ENCODE assay signal across 12 cellular contexts in the genomic region with DNA sequence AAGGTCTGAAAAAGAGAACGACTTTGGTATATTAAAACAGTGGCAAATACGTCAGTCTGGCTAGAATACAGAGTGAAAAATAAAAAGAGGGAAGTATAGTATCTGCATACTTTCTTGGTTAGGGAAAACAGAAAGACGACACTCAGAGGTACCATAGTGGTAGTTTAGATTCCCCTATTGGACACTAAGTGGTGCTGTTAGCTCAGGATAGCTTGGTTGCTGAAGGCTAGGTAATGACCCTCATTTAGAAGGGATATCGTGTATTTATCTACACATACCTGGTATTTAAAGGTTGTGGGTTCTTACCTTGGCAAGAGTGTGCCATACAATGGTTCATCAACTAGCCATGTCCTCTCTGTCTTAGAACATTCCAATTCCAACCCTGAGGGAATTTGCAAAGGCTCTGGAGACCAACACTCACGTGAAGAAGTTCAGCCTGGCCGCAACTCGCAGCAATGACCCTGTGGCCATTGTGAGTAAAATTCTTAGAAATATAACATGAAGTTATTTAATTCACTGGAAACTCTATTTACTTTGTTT. TPM values are rescaled to one million over a fixed set of nuclear protein-coding genes. Genes with fewer than 3 reads are reported as not detected.
A peak's percentile ranks its signal among the peaks of the same experiment; 100 is the strongest.
DNase-seq lines count a peak whose midpoint lies in the region; ATAC-seq, FAIRE-seq and TF ChIP-seq lines count a peak whose summit lies in the region.
"Had no signal": no experiment of that assay in that cellular context is flagged by ENCODE, and none has a peak within 500 bp of the region (broad histone marks: within the 10 kb centered on the region; RNA-seq: fewer than 3 reads in every experiment).

No MANE protein-coding gene starts in this region.

- in situ Hi-C loops in HepG2 (cut with HindIII; ENCODE audit: extremely low pct_ligation_motif_present, low pct_unique_long_range_greater_than_20kb): no loop called here

- H3K9ac ChIP-seq in Karpas-422 (ENCODE audit: low read length) (no peak overlapping the region), HepG2 (ENCODE audit: insufficient read depth, low read depth, low read length) (no peak overlapping the region)

- CTCF ChIA-PET in WTC11 (lab: Charles Lee): interaction anchor here (0.6 to 1.3 kb wide), 5 partner anchors 123 to 297 kb away, joined by 3 to 9 read pairs (median 3); no protein-coding TSS in a partner anchor
- CTCF ChIA-PET in HepG2 (lab: Yijun Ruan, JAX; ENCODE audit: low intra/inter-chr PET ratio, low total read pairs): interaction anchor here (0.6 kb wide), 1 partner anchor 135 kb away, joined by 3 read pairs; no protein-coding TSS in a partner anchor

- ATAC-seq in WTC11: peak; percentile 92
- peak; percentile 47; the same call in 1 of the 3 replicates for ATAC-seq in HepG2
- no peak for ATAC-seq in GM18498 (IDR thresholded peaks at IDR 0.05; ENCODE audit: unreplicated experiment)
- no peak for ATAC-seq in upper lobe of left lung (ENCODE audit: low FRiP score in 2 of 2)
- no peak for ATAC-seq in GM21360 (IDR thresholded peaks at IDR 0.05; ENCODE audit: unreplicated experiment)
- ATAC-seq: activated CD8-positive, alpha-beta memory T cell treated with anti-CD3 and anti-CD28 coated beads, Interleukin-2, amount 10 ng/mL, durations not matched to agents 7 days and 5 days had no signal

- no peaks in the 10 kb centered on the region for H4K20me1 ChIP-seq in Karpas-422 (ENCODE audit: insufficient read depth, low read depth, low read length)
- H4K20me1 ChIP-seq in HepG2 (ENCODE audit: insufficient read depth, low read length): no peaks in the 10 kb centered on the region

- peaks cover 3% of the 10 kb centered on the region; the same call in 1 of the 2 replicates for H3K9me3 Mint-ChIP-seq in WTC11
- H3K9me3 Mint-ChIP-seq: IgD-negative memory B cell had no signal

- H3K4me3 ChIP-seq in Karpas-422 (ENCODE audit: low read length): no peak overlapping the region
- no peak overlapping the region for H3K4me3 ChIP-seq in HepG2 (replicated peaks in 1 of 3; ENCODE audit: insufficient read depth in 1 of 3, low read depth in 2 of 3, low read length in 3 of 3)
- H3K4me3 ChIP-seq in upper lobe of left lung: no peak overlapping the region

- H3K9me2 ChIP-seq in Karpas-422 (replicated peaks; ENCODE audit: insufficient read depth, low read length): no peaks in the 10 kb centered on the region

- TF ChIP-seq CTCF in WTC11 (IDR thresholded peaks at IDR 0.05) (peak; percentile 23), HepG2 (CRISPR knock-in tag; IDR thresholded peaks at IDR 0.05) (peak; percentile 76), upper lobe of left lung (IDR thresholded peaks at IDR 0.05) (peak in 2 of 6 experiments; percentile 21 to 40)

- no peak overlapping the region for H3K4me3 Mint-ChIP-seq in WTC11
- H3K4me3 Mint-ChIP-seq: activated CD8-positive, alpha-beta memory T cell treated with anti-CD3 and anti-CD28 coated beads, Interleukin-2, amount 10 ng/mL, durations not matched to agents 7 days and 5 days; IgD-negative memory B cell had no signal

- H3K36me3 ChIP-seq in Karpas-422 (ENCODE audit: insufficient read depth, low read length) (no peaks in the 10 kb centered on the region), HepG2 (replicated peaks in 1 of 2; ENCODE audit: control insufficient read depth in 1 of 2, insufficient read depth in 2 of 2, low read length in 2 of 2) (no peaks in the 10 kb centered on the region), upper lobe of left lung (peaks cover 0 to 34% (median 3%) of the 10 kb centered on the region in 4 donors)

- H2AFZ ChIP-seq in Karpas-422 (ENCODE audit: low read length) (no peak overlapping the region), HepG2 (ENCODE audit: low read length) (no peak overlapping the region)

- 44% methylated on average over 7 of the region's 7 CpGs for WGBS in HepG2 (ENCODE audit: low lambda C conversion rate)
- 88 to 91% methylated on average over 7 of the region's 7 CpGs for WGBS in upper lobe of left lung, 2 donors

- H3K4me1 ChIP-seq in Karpas-422 (ENCODE audit: low read length) (no peaks in the 10 kb centered on the region), HepG2 (ENCODE audit: insufficient read depth, low read length) (peaks cover 7% of the 10 kb centered on the region), upper lobe of left lung (peaks cover 0 to 6% (median 0%) of the 10 kb centered on the region in 4 donors)

- no peak for TF ChIP-seq POLR2A in HepG2 (IDR thresholded peaks at IDR 0.05; ENCODE audit: insufficient read depth in 1 of 2, low read depth in 2 of 2, low read length in 2 of 2)
- no peak for TF ChIP-seq POLR2A in upper lobe of left lung (IDR thresholded peaks at IDR 0.05)

- peaks cover 11% of the 10 kb centered on the region for H3K4me1 Mint-ChIP-seq in WTC11
- H3K4me1 Mint-ChIP-seq: IgD-negative memory B cell had no signal

- peak; percentile 58 for DNase-seq in ELR (ENCODE audit: low read depth)
- DNase-seq in Karpas-422: peak; percentile 72
- DNase-seq in WTC11 (ENCODE audit: low spot score): no peak
- no peak for DNase-seq in HepG2 (ENCODE audit: low spot score)
- no peak for DNase-seq in hypothalamus (lab: John Stamatoyannopoulos, UW)
- DNase-seq in upper lobe of left lung: no peak
- DNase-seq: activated CD8-positive, alpha-beta memory T cell treated with anti-CD3 and anti-CD28 coated beads, Interleukin-2, amount 10 ng/mL, durations not matched to agents 7 days and 5 days; cortex of kidney; stimulated activated naive CD4-positive, alpha-beta T cell treated with Interleukin-2 at 50 U/mL for 16 hours had no signal

- H3K27ac ChIP-seq in Karpas-422 (ENCODE audit: low read length) (no peak overlapping the region), HepG2 (ENCODE audit: extremely low read length, insufficient read depth, low read length) (no peak overlapping the region), upper lobe of left lung (no peak overlapping the region)

- no peaks in the 10 kb centered on the region for H3K9me3 ChIP-seq in Karpas-422 (ENCODE audit: low read length)
- peaks cover 10% of the 10 kb centered on the region; the same call in 1 of the 2 replicates for H3K9me3 ChIP-seq in HepG2 (ENCODE audit: low read length)
- H3K9me3 ChIP-seq in upper lobe of left lung: no peaks in the 10 kb centered on the region

- H3K27me3 Mint-ChIP-seq in WTC11 (ENCODE audit: low read depth): no peaks in the 10 kb centered on the region
- H3K27me3 Mint-ChIP-seq: activated CD8-positive, alpha-beta memory T cell treated with anti-CD3 and anti-CD28 coated beads, Interleukin-2, amount 10 ng/mL, durations not matched to agents 7 days and 5 days; IgD-negative memory B cell had no signal

- H3K79me2 ChIP-seq in Karpas-422 (ENCODE audit: low read length): no peaks in the 10 kb centered on the region
- no peaks in the 10 kb centered on the region for H3K79me2 ChIP-seq in HepG2 (ENCODE audit: insufficient read depth, low read length)

- H3K36me3 Mint-ChIP-seq in WTC11: no peaks in the 10 kb centered on the region; the same call in none of the 2 replicates

- H3K27me3 ChIP-seq in Karpas-422 (ENCODE audit: low read length): no peaks in the 10 kb centered on the region
- H3K27me3 ChIP-seq in HepG2 (ENCODE audit: control insufficient read depth in 1 of 2, insufficient read depth in 2 of 2, low read length in 2 of 2): no peaks in the 10 kb centered on the region; a peak in 1 of 5 replicates
- no peaks in the 10 kb centered on the region for H3K27me3 ChIP-seq in upper lobe of left lung

- POLR2A ChIA-PET in WTC11 (lab: Charles Lee) (no interaction called here), HepG2 (lab: Yijun Ruan, JAX) (no interaction called here)

- no peak for FAIRE-seq in HepG2 (lab: Jason Lieb, UNC)

- intact Hi-C loops in HepG2 (cut with micrococcal nuclease; ENCODE audit: unreplicated experiment): loop anchor here (5.0 to 10.0 kb wide), 3 partner anchors 125 to 352 kb away; no protein-coding TSS in a partner anchor

- no peak for TF ChIP-seq RAD21 in HepG2 (CRISPR knock-in tag; IDR thresholded peaks at IDR 0.05)

- BruUV-seq in HepG2 (replicated peaks; lab: Mats Ljungman, UMichigan): no TSS peak

- H3K27ac Mint-ChIP-seq in WTC11: no peak overlapping the region
- H3K27ac Mint-ChIP-seq: activated CD8-positive, alpha-beta memory T cell treated with anti-CD3 and anti-CD28 coated beads, Interleukin-2, amount 10 ng/mL, durations not matched to agents 7 days and 5 days; IgD-negative memory B cell had no signal

- H3K4me2 ChIP-seq in Karpas-422 (ENCODE audit: low read depth, low read length, poor library complexity, severe bottlenecking) (no peak overlapping the region), HepG2 (ENCODE audit: low read depth, low read length) (no peak overlapping the region)

- TF ChIP-seq EP300 in HepG2 (IDR thresholded peaks at IDR 0.05; ENCODE audit: low read depth in 2 of 2, low read length in 2 of 2) (no peak), HepG2 (CRISPR knock-in tag; IDR thresholded peaks at IDR 0.05; ENCODE audit: borderline replicate concordance) (no peak), upper lobe of left lung (IDR thresholded peaks at IDR 0.05) (no peak)

RNA-seq across cellular contexts. Expression of a gene that starts 31.0 kb away (rescaled TPM):
- 0.72 and 2.6 TPM in 2 replicates for total RNA-seq in Karpas-422 (2014; rRNA removed; shearing (Covaris generic); ENCODE audit: low replicate concordance)
- total RNA-seq in WTC11 (2021) (3.3 to 3.6 TPM (median 3.6 TPM) in 3 replicates), HepG2 (2016; rRNA removed; fragmentation: Illumina TruSeq; extraction: Trizol) (0.02 and 0.14 TPM in 2 replicates), upper lobe of left lung (10 to 100 TPM in 3 of 6 donors, 1 to 10 TPM in 3; 5.6 to 13.8 (median 10.9) TPM)
- total RNA-seq in HepG2 (2016; cell fraction: cytosol; rRNA removed; fragmentation: Illumina TruSeq; extraction: Trizol; ENCODE audit: low read depth): under 0.01 TPM in 1 of 2 replicates, not detected in the other
- total RNA-seq in HepG2 (2016; cell fraction: insoluble cytoplasmic fraction; rRNA removed; fragmentation: Illumina TruSeq; extraction: Trizol): 0.01 and 0.04 TPM in 2 replicates
- total RNA-seq in HepG2 (2016; cell fraction: membrane; rRNA removed; fragmentation: Illumina TruSeq; extraction: Trizol): 0.03 TPM in 1 of 2 replicates, not detected in the other
- 0.16 TPM in 2 replicates for total RNA-seq in HepG2 (2016; cell fraction: nucleus; rRNA removed; fragmentation: Illumina TruSeq; extraction: Trizol)
- 0.01 and 0.21 TPM in 2 replicates for polyA plus RNA-seq in HepG2 (2011; rRNA removed)
- 0.05 TPM in 1 of 2 replicates, not detected in the other for polyA plus RNA-seq in HepG2 (2011; cell fraction: cytosol; rRNA removed)
- 0.03 and 0.05 TPM in 2 replicates for polyA plus RNA-seq in HepG2 (2011; cell fraction: nucleus; rRNA removed)
- polyA plus RNA-seq in HepG2 (2012): 0.04 TPM in 1 of 2 replicates, not detected in the other
- polyA plus RNA-seq in HepG2 (2016; cell fraction: cytosol; fragmentation: Illumina TruSeq; extraction: Trizol; ENCODE audit: low read depth): 0.09 and 0.16 TPM in 2 replicates
- polyA plus RNA-seq in HepG2 (2016; cell fraction: insoluble cytoplasmic fraction; fragmentation: Illumina TruSeq; extraction: Trizol; ENCODE audit: low read depth): 0.02 and 0.17 TPM in 2 replicates
- not detected in 2 replicates for polyA plus RNA-seq in HepG2 (2016; cell fraction: membrane; fragmentation: Illumina TruSeq; extraction: Trizol; ENCODE audit: low read depth)
- polyA plus RNA-seq in HepG2 (2016; cell fraction: nucleus; fragmentation: Illumina TruSeq; extraction: Trizol; ENCODE audit: insufficient read depth, low read depth): not detected in 2 replicates
- polyA minus RNA-seq in HepG2 (2011; rRNA and poly(A)+ RNA removed; ENCODE audit: low replicate concordance): 0.09 TPM in 1 of 2 replicates, not detected in the other
- polyA minus RNA-seq in HepG2 (2011; cell fraction: cytosol; rRNA and poly(A)+ RNA removed): not detected in 2 replicates
- polyA minus RNA-seq in HepG2 (2011; cell fraction: nucleus; rRNA and poly(A)+ RNA removed): under 0.01 and 0.37 TPM in 2 replicates

RNA-seq across cellular contexts. Expression of a gene that starts 45.0 kb away (rescaled TPM):
- 3.4 and 5.4 TPM in 2 replicates for total RNA-seq in Karpas-422 (2014; rRNA removed; shearing (Covaris generic); ENCODE audit: low replicate concordance)
- total RNA-seq in WTC11 (2021) (2.2 to 2.7 TPM (median 2.6 TPM) in 3 replicates), HepG2 (2016; rRNA removed; fragmentation: Illumina TruSeq; extraction: Trizol) (0.20 and 0.27 TPM in 2 replicates), upper lobe of left lung (10 to 100 TPM; 13.4 to 22.8 (median 17.9) TPM)
- total RNA-seq in HepG2 (2016; cell fraction: cytosol; rRNA removed; fragmentation: Illumina TruSeq; extraction: Trizol; ENCODE audit: low read depth): not detected in 2 replicates
- 0.12 and 0.15 TPM in 2 replicates for total RNA-seq in HepG2 (2016; cell fraction: insoluble cytoplasmic fraction; rRNA removed; fragmentation: Illumina TruSeq; extraction: Trizol)
- 0.15 TPM in 1 of 2 replicates, not detected in the other for total RNA-seq in HepG2 (2016; cell fraction: membrane; rRNA removed; fragmentation: Illumina TruSeq; extraction: Trizol)
- not detected in 2 replicates for total RNA-seq in HepG2 (2016; cell fraction: nucleus; rRNA removed; fragmentation: Illumina TruSeq; extraction: Trizol)
- 0.05 and 0.09 TPM in 2 replicates for polyA plus RNA-seq in HepG2 (2011; rRNA removed)
- 0.06 and 0.08 TPM in 2 replicates for polyA plus RNA-seq in HepG2 (2011; cell fraction: cytosol; rRNA removed)
- polyA plus RNA-seq in HepG2 (2011; cell fraction: nucleus; rRNA removed): not detected in 2 replicates
- not detected in 2 replicates for polyA plus RNA-seq in HepG2 (2012)
- polyA plus RNA-seq in HepG2 (2016; cell fraction: cytosol; fragmentation: Illumina TruSeq; extraction: Trizol; ENCODE audit: low read depth): not detected in 2 replicates
- 0.33 TPM in 1 of 2 replicates, not detected in the other for polyA plus RNA-seq in HepG2 (2016; cell fraction: insoluble cytoplasmic fraction; fragmentation: Illumina TruSeq; extraction: Trizol; ENCODE audit: low read depth)
- not detected in 2 replicates for polyA plus RNA-seq in HepG2 (2016; cell fraction: membrane; fragmentation: Illumina TruSeq; extraction: Trizol; ENCODE audit: low read depth)
- polyA plus RNA-seq in HepG2 (2016; cell fraction: nucleus; fragmentation: Illumina TruSeq; extraction: Trizol; ENCODE audit: insufficient read depth, low read depth): 0.27 TPM in 1 of 2 replicates, not detected in the other
- 2.9 TPM in 1 of 2 replicates, not detected in the other for polyA minus RNA-seq in HepG2 (2011; rRNA and poly(A)+ RNA removed; ENCODE audit: low replicate concordance)
- polyA minus RNA-seq in HepG2 (2011; cell fraction: cytosol; rRNA and poly(A)+ RNA removed): not detected in 2 replicates
- not detected in 2 replicates for polyA minus RNA-seq in HepG2 (2011; cell fraction: nucleus; rRNA and poly(A)+ RNA removed)

RNA-seq across cellular contexts. Expression of a gene that starts 47.0 kb away (rescaled TPM):
- 6.9 and 13.7 TPM in 2 replicates for total RNA-seq in Karpas-422 (2014; rRNA removed; shearing (Covaris generic); ENCODE audit: low replicate concordance)
- 37.0 to 40.6 TPM (median 38.8 TPM) in 3 replicates for total RNA-seq in WTC11 (2021)
- total RNA-seq in HepG2 (2016; rRNA removed; fragmentation: Illumina TruSeq; extraction: Trizol): 23.2 and 33.7 TPM in 2 replicates
- total RNA-seq in HepG2 (2016; cell fraction: cytosol; rRNA removed; fragmentation: Illumina TruSeq; extraction: Trizol; ENCODE audit: low read depth): 9.8 and 10.8 TPM in 2 replicates
- total RNA-seq in HepG2 (2016; cell fraction: insoluble cytoplasmic fraction; rRNA removed; fragmentation: Illumina TruSeq; extraction: Trizol): 19.6 and 30.3 TPM in 2 replicates
- 7.2 and 9.7 TPM in 2 replicates for total RNA-seq in HepG2 (2016; cell fraction: membrane; rRNA removed; fragmentation: Illumina TruSeq; extraction: Trizol)
- total RNA-seq in HepG2 (2016; cell fraction: nucleus; rRNA removed; fragmentation: Illumina TruSeq; extraction: Trizol): 13.6 and 14.7 TPM in 2 replicates
- 5.0 and 5.1 TPM in 2 replicates for polyA plus RNA-seq in HepG2 (2011; rRNA removed)
- polyA plus RNA-seq in HepG2 (2011; cell fraction: cytosol; rRNA removed): 2.2 and 4.2 TPM in 2 replicates
- 1.7 and 2.5 TPM in 2 replicates for polyA plus RNA-seq in HepG2 (2011; cell fraction: nucleus; rRNA removed)
- 7.1 and 8.4 TPM in 2 replicates for polyA plus RNA-seq in HepG2 (2012)
- polyA plus RNA-seq in HepG2 (2016; cell fraction: cytosol; fragmentation: Illumina TruSeq; extraction: Trizol; ENCODE audit: low read depth): 0.60 and 0.76 TPM in 2 replicates
- 23.4 and 23.6 TPM in 2 replicates for polyA plus RNA-seq in HepG2 (2016; cell fraction: insoluble cytoplasmic fraction; fragmentation: Illumina TruSeq; extraction: Trizol; ENCODE audit: low read depth)
- 2.7 and 2.8 TPM in 2 replicates for polyA plus RNA-seq in HepG2 (2016; cell fraction: membrane; fragmentation: Illumina TruSeq; extraction: Trizol; ENCODE audit: low read depth)
- 8.8 and 9.6 TPM in 2 replicates for polyA plus RNA-seq in HepG2 (2016; cell fraction: nucleus; fragmentation: Illumina TruSeq; extraction: Trizol; ENCODE audit: insufficient read depth, low read depth)
- polyA minus RNA-seq in HepG2 (2011; rRNA and poly(A)+ RNA removed; ENCODE audit: low replicate concordance): 5.3 and 23.0 TPM in 2 replicates
- 7.6 and 9.3 TPM in 2 replicates for polyA minus RNA-seq in HepG2 (2011; cell fraction: cytosol; rRNA and poly(A)+ RNA removed)
- 14.5 and 15.8 TPM in 2 replicates for polyA minus RNA-seq in HepG2 (2011; cell fraction: nucleus; rRNA and poly(A)+ RNA removed)
- 10 to 100 TPM; 40.4 to 81.6 (median 72.7) TPM for total RNA-seq in upper lobe of left lung

Comparison
In these comparisons a context has a peak if more than half of its experiments do, and no peak if none do; other contexts are left out.
1. DNase-seq: peak in ELR (single experiment) and Karpas-422 (single experiment); none in WTC11 (single experiment), HepG2 (single experiment), hypothalamus (0 of 51) and upper lobe of left lung (0 of 2).
2. ATAC-seq: peak in WTC11 (single experiment) and HepG2 (single experiment); none in GM18498 (single experiment), upper lobe of left lung (0 of 2) and GM21360 (single experiment).